Comparison of ENCODE assay signal across 1 cellular context in genomic region chr3:175246234-175246633, GRCh38.
"Had no signal": no experiment of that assay in that cellular context is flagged by ENCODE, and none has a peak within 500 bp of the region (broad histone marks: within the 10 kb centered on the region; RNA-seq: fewer than 3 reads in every experiment).

No MANE protein-coding gene starts in this region.

- H3K36me3 ChIP-seq: MG63 had no signal

- H3K27me3 ChIP-seq: MG63 had no signal

- H3K9me3 ChIP-seq: MG63 had no signal

- H3K4me3 ChIP-seq: MG63 had no signal
